Comparison of ENCODE assay signal across 1 cellular context in the genomic region with DNA sequence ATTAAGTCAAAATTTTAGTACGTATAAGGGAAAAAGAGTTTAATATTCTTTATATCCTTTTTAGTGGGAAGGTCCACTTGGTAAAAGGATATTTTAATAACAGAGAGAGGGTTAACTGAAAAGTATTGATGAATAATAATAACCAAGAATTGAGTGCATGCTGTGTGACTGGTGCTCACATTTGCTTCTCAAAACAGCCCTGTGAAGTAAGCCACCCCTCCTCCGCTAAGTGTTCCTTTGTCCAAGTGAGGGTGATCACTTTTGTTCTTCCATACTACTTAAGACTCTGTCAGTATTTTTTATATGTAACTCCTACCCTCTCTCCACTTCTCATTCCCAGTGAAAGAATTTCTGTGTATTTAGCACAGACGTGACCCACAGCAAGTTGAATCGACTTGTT.
TF ChIP-seq lines count a peak whose summit lies in the region.

No MANE protein-coding gene starts in this region.

TF ChIP-seq in HepG2, 621 proteins besides CTCF, POLR2A, EP300 and RAD21 (continued from another document):
- TF ChIP-seq ZNF33B (CRISPR knock-in tag; IDR thresholded peaks at IDR 0.05) (no peak), ZBTB7A (CRISPR knock-in tag; IDR thresholded peaks at IDR 0.05) (no peak), SATB2 (CRISPR knock-in tag; IDR thresholded peaks at IDR 0.05) (no peak), JUND (CRISPR knock-in tag; IDR thresholded peaks at IDR 0.05) (no peak), ZNF225 (CRISPR knock-in tag; IDR thresholded peaks at IDR 0.05) (no peak), ZSCAN20 (CRISPR knock-in tag; IDR thresholded peaks at IDR 0.05; ENCODE audit: borderline replicate concordance) (no peak), ZSCAN31 (CRISPR knock-in tag; IDR thresholded peaks at IDR 0.05; ENCODE audit: low read depth) (no peak), AKNA (CRISPR knock-in tag; IDR thresholded peaks at IDR 0.05; ENCODE audit: borderline replicate concordance) (no peak)
- TF ChIP-seq, protein P1, sequence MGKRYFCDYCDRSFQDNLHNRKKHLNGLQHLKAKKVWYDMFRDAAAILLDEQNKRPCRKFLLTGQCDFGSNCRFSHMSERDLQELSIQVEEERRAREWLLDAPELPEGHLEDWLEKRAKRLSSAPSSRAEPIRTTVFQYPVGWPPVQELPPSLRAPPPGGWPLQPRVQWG (CRISPR knock-in tag; IDR thresholded peaks at IDR 0.05; ENCODE audit: borderline replicate concordance, low read depth): no peak
- TF ChIP-seq, protein P2, sequence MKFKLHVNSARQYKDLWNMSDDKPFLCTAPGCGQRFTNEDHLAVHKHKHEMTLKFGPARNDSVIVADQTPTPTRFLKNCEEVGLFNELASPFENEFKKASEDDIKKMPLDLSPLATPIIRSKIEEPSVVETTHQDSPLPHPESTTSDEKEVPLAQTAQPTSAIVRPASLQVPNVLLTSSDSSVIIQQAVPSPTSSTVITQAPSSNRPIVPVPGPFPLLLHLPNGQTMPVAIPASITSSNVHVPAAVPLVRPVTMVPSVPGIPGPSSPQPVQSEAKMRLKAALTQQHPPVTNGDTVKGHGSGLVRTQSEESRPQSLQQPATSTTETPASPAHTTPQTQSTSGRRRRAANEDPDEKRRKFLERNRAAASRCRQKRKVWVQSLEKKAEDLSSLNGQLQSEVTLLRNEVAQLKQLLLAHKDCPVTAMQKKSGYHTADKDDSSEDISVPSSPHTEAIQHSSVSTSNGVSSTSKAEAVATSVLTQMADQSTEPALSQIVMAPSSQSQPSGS (CRISPR knock-in tag; IDR thresholded peaks at IDR 0.05): no peak
- TF ChIP-seq, protein P3, sequence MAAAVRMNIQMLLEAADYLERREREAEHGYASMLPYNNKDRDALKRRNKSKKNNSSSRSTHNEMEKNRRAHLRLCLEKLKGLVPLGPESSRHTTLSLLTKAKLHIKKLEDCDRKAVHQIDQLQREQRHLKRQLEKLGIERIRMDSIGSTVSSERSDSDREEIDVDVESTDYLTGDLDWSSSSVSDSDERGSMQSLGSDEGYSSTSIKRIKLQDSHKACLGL (CRISPR knock-in tag; IDR thresholded peaks at IDR 0.05): no peak
- TF ChIP-seq, protein P4, sequence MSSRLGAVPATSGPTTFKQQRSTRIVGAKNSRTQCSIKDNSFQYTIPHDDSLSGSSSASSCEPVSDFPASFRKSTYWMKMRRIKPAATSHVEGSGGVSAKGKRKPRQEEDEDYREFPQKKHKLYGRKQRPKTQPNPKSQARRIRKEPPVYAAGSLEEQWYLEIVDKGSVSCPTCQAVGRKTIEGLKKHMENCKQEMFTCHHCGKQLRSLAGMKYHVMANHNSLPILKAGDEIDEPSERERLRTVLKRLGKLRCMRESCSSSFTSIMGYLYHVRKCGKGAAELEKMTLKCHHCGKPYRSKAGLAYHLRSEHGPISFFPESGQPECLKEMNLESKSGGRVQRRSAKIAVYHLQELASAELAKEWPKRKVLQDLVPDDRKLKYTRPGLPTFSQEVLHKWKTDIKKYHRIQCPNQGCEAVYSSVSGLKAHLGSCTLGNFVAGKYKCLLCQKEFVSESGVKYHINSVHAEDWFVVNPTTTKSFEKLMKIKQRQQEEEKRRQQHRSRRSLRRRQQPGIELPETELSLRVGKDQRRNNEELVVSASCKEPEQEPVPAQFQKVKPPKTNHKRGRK (CRISPR knock-in tag; IDR thresholded peaks at IDR 0.05): no peak
